18 cellular contexts compared by ENCODE assay signal in the genomic region with DNA sequence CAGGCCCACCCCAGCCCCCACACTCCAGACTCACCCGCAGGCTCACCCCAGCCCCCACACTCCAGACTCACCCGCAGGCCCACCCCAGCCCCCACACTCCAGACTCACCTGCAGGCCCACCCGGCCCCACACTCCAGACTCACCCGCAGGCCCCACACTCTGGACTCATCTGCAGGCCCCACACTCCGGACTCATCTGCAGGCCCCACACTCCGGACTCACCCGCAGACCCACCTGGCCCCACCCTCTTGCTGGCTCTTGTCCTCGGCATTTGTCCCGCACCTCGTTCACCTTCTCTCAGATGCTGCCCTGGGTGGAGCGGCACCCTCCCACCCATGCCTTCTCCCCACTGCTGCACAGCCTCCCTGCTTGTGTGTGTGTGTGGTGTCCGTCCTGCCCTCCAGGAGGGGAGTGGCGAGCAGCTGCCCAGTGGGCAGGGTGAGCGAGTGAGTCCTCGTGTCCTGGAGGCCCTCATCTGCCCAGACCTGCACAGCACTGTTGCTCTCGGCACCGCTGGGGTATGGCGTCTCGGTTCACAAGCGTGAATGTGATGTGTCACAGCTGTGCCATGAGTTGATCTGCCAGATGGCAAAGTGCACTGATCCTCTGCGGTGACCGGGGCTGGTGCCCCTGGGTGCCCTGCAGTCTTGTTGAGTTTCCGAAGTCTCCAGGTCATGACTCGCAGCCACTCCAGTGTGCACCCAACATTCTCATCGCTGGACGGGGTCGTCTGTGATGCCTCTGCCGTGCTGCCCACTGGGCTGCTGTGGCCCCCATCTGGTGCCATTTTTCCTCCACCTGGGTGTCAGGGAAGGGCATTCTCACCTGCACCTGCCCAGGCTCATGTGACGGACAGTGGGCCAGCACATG. TPM values are rescaled to one million over a fixed set of nuclear protein-coding genes. Genes with fewer than 3 reads are reported as not detected.
A peak's percentile ranks its signal among the peaks of the same experiment; 100 is the strongest.
DNase-seq lines count a peak whose midpoint lies in the region; ATAC-seq and TF ChIP-seq lines count a peak whose summit lies in the region.
"Had no signal": no experiment of that assay in that cellular context is flagged by ENCODE, and none has a peak within 500 bp of the region (broad histone marks: within the 10 kb centered on the region; RNA-seq: fewer than 3 reads in every experiment).

No MANE protein-coding gene starts in this region.

- H2BK120ac ChIP-seq in IMR-90 (ENCODE audit: low read depth, low read length) (no peak overlapping the region), trophoblast cell (ENCODE audit: insufficient read depth, low read length, poor library complexity) (no peak overlapping the region)

- H3K9me3 ChIP-seq in left ventricle myocardium inferior (replicated peaks) (no peaks in the 10 kb centered on the region), IMR-90 (ENCODE audit: control insufficient read depth, insufficient read depth, low read length) (no peaks in the 10 kb centered on the region), right cardiac atrium (ENCODE audit: control insufficient read depth, low read length) (no peaks in the 10 kb centered on the region), trophoblast cell (ENCODE audit: insufficient read depth, low read depth, low read length) (no peaks in the 10 kb centered on the region)
- H3K9me3 ChIP-seq: A549 had no signal

- H3K4me2 ChIP-seq in IMR-90 (ENCODE audit: low read depth, low read length), result no peak overlapping the region
- no peak overlapping the region for H3K4me2 ChIP-seq in trophoblast cell (ENCODE audit: low read length)
- H3K4me2 ChIP-seq: A549, GM23338 had no signal

- 89% methylated on average over 11 of the region's 29 CpGs; no CpG with 5 or more reads in 1 of the 2 experiments for WGBS in IMR-90 (ENCODE audit: extremely low coverage in 2 of 2, insufficient read length in 1 of 2), 2 experiments
- WGBS in right cardiac atrium, result 93% methylated on average over 29 of the region's 29 CpGs
- WGBS in trophoblast cell (ENCODE audit: extremely low coverage, insufficient coverage, insufficient read length), result no CpG with 5 or more reads among the region's 29 CpGs

- H2BK20ac ChIP-seq in IMR-90 (ENCODE audit: low read depth, low read length), result no peak overlapping the region

- H3K23ac ChIP-seq in IMR-90 (ENCODE audit: low read depth, low read length) (no peak overlapping the region), trophoblast cell (ENCODE audit: low read length) (no peak overlapping the region)

- H3K79me2 ChIP-seq in trophoblast cell (ENCODE audit: control insufficient read depth, insufficient read depth, low read length, poor library complexity), result no peaks in the 10 kb centered on the region

- H3K18ac ChIP-seq in IMR-90 (ENCODE audit: low read depth, low read length) (no peak overlapping the region), trophoblast cell (ENCODE audit: low read length) (no peak overlapping the region)

- H3K27me3 ChIP-seq in left ventricle myocardium inferior (ENCODE audit: low read depth) (no peaks in the 10 kb centered on the region), IMR-90 (ENCODE audit: control insufficient read depth, insufficient read depth, low read length) (no peaks in the 10 kb centered on the region), right cardiac atrium (ENCODE audit: control insufficient read depth, insufficient read depth) (no peaks in the 10 kb centered on the region), trophoblast cell (ENCODE audit: insufficient read depth, low read length) (no peaks in the 10 kb centered on the region)

- DNase-seq in Right ventricle myocardium inferior (ENCODE audit: missing footprints) (peak; percentile 44), left ventricle myocardium inferior (no peak), IMR-90 (no peak), right cardiac atrium (peak in 2 of 3 donors; percentile 7 to 16), trophoblast cell (no peak), hypothalamus (lab: John Stamatoyannopoulos, UW) (no peak), amniotic stem cell (lab: John Stamatoyannopoulos, UW) (no peak)
- no peak for DNase-seq in stimulated activated CD4-positive, alpha-beta T cell treated with anti-CD3 and anti-CD28 coated beads, Interleukin-4, amount 100 ng/mL, for 24 hours
- DNase-seq: Karpas-422, NCI-H1048, NCI-H1436, NCI-H1930, NCI-H226, NCI-H524 treated with DMSO at 0.1 percent for 48 hours, PC-3, RPMI8226 had no signal

- H3K9me1 ChIP-seq in IMR-90 (ENCODE audit: insufficient read depth, low read length), result peaks cover 7% of the 10 kb centered on the region; the same call in 1 of the 2 replicates

- peaks cover 8% of the 10 kb centered on the region for H3K4me1 ChIP-seq in left ventricle myocardium inferior
- H3K4me1 ChIP-seq in IMR-90 (ENCODE audit: control insufficient read depth, insufficient read depth, low read length), result no peaks in the 10 kb centered on the region
- H3K4me1 ChIP-seq in right cardiac atrium (ENCODE audit: control insufficient read depth, insufficient read depth, low read length), result no peaks in the 10 kb centered on the region
- H3K4me1 ChIP-seq in trophoblast cell (ENCODE audit: control insufficient read depth in 1 of 2, insufficient read depth in 2 of 2, low read length in 2 of 2), result no peaks in the 10 kb centered on the region
- H3K4me1 ChIP-seq: A549 had no signal

- CTCF ChIA-PET in IMR-90 (lab: Yijun Ruan, JAX), result no interaction called here

- no peak overlapping the region for H3K9ac ChIP-seq in IMR-90 (ENCODE audit: low read depth, low read length)
- no peak overlapping the region for H3K9ac ChIP-seq in trophoblast cell (ENCODE audit: low read length)

- no peak overlapping the region for H4K12ac ChIP-seq in trophoblast cell (ENCODE audit: low read depth, low read length)

- H2AFZ ChIP-seq in IMR-90 (replicated peaks; ENCODE audit: low read length, poor library complexity) (peak overlapping the region; percentile 43), trophoblast cell (ENCODE audit: insufficient read depth, low read length, poor library complexity) (no peak overlapping the region)
- H2AFZ ChIP-seq: GM23338 had no signal

- H3K56ac ChIP-seq in IMR-90 (ENCODE audit: extremely low read depth, insufficient read depth, low read length), result no peak overlapping the region

- ATAC-seq in Right ventricle myocardium inferior, result peak; percentile 5
- no peak for ATAC-seq in IMR-90 (ENCODE audit: low read depth)
- peak in 1 of 2 donors; percentile 17 for ATAC-seq in right cardiac atrium
- ATAC-seq: A549, PC-3 had no signal

- H3K4ac ChIP-seq in IMR-90 (ENCODE audit: low read depth, low read length) (no peak overlapping the region), trophoblast cell (ENCODE audit: low read depth, low read length) (no peak overlapping the region)

- TF ChIP-seq RAD21 in IMR-90 (IDR thresholded peaks at IDR 0.05; ENCODE audit: low read length), result no peak

- TF ChIP-seq CTCF in left ventricle myocardium inferior (IDR thresholded peaks at IDR 0.05; ENCODE audit: borderline replicate concordance) (no peak), IMR-90 (conservative IDR thresholded peaks at IDR 0.05; ENCODE audit: low read depth, low read length) (no peak)

- H3K79me1 ChIP-seq in IMR-90 (ENCODE audit: low read depth in 1 of 2, low read length in 2 of 2) (peaks cover 22 to 63% of the 10 kb centered on the region in 2 experiments), trophoblast cell (ENCODE audit: low read length) (no peaks in the 10 kb centered on the region)

- H2BK12ac ChIP-seq in trophoblast cell (ENCODE audit: low read length), result no peak overlapping the region

- no peak overlapping the region for H3K4me3 ChIP-seq in left ventricle myocardium inferior
- H3K4me3 ChIP-seq in IMR-90 (ENCODE audit: insufficient read depth, low read depth, low read length), result no peak overlapping the region
- no peak overlapping the region for H3K4me3 ChIP-seq in right cardiac atrium (ENCODE audit: low read length)
- peak overlapping the region; percentile 14 for H3K4me3 ChIP-seq in trophoblast cell (ENCODE audit: low read depth, low read length)
- H3K4me3 ChIP-seq: A549, GM23338 had no signal

- H4K8ac ChIP-seq in IMR-90 (ENCODE audit: low read depth in 2 of 2, low read length in 2 of 2) (no peak overlapping the region), trophoblast cell (ENCODE audit: low read depth, low read length) (no peak overlapping the region)

- H2BK5ac ChIP-seq in IMR-90 (ENCODE audit: low read depth, low read length, poor library complexity, severe bottlenecking) (no peak overlapping the region), trophoblast cell (ENCODE audit: low read depth, low read length, poor library complexity) (no peak overlapping the region)

- POLR2A ChIA-PET in IMR-90 (lab: Charles Lee; ENCODE audit: unreplicated experiment), result no interaction called here

- H3K36me3 ChIP-seq in left ventricle myocardium inferior, result peaks cover 79% of the 10 kb centered on the region
- peaks cover 57% of the 10 kb centered on the region for H3K36me3 ChIP-seq in IMR-90 (ENCODE audit: control insufficient read depth, insufficient read depth, low read length)
- peaks cover 67 to 69% of the 10 kb centered on the region in 2 experiments for H3K36me3 ChIP-seq in trophoblast cell (ENCODE audit: control insufficient read depth in 1 of 2, insufficient read depth in 2 of 2, low read length in 2 of 2)

- H4K91ac ChIP-seq in IMR-90 (ENCODE audit: insufficient read depth, low read depth, low read length), result no peak overlapping the region
- no peak overlapping the region for H4K91ac ChIP-seq in trophoblast cell (ENCODE audit: low read depth, low read length)

- H3K14ac ChIP-seq in IMR-90 (replicated peaks; ENCODE audit: low read depth, low read length) (no peak overlapping the region), trophoblast cell (ENCODE audit: low read length) (no peak overlapping the region)

- H3K27ac ChIP-seq in left ventricle myocardium inferior (replicated peaks) (no peak overlapping the region), IMR-90 (ENCODE audit: insufficient read depth, low read length) (no peak overlapping the region), right cardiac atrium (ENCODE audit: low read length) (no peak overlapping the region), trophoblast cell (ENCODE audit: low read depth, low read length) (no peak overlapping the region)
- H3K27ac ChIP-seq: A549 had no signal

- H2BK15ac ChIP-seq in IMR-90 (ENCODE audit: low read depth, low read length), result no peak overlapping the region

- H2AK9ac ChIP-seq in IMR-90 (replicated peaks; ENCODE audit: low read depth, low read length, poor library complexity), result no peak overlapping the region

- dilution Hi-C loops in IMR-90 (cut with HindIII; ENCODE audit: low sequenced_read_pairs, unreplicated experiment), result no loop called here

- H2AK5ac ChIP-seq in IMR-90 (ENCODE audit: low read depth, low read length), result no peak overlapping the region
- H2AK5ac ChIP-seq in trophoblast cell (ENCODE audit: low read length), result no peak overlapping the region

- intact Hi-C loops in Right ventricle myocardium inferior (cut with DNase I), result no loop called here
- intact Hi-C loops in left ventricle myocardium inferior (cut with micrococcal nuclease), result no loop called here
- intact Hi-C loops in IMR-90 (cut with micrococcal nuclease), result no loop called here
- intact Hi-C loops in right cardiac atrium (cut with DNase I), result no loop called here

- no TSS peak for BruUV-seq in IMR-90 (replicated peaks; lab: Mats Ljungman, UMichigan)

- peaks cover 8% of the 10 kb centered on the region for H4K20me1 ChIP-seq in IMR-90 (ENCODE audit: insufficient read depth, low read length)

- in situ Hi-C loops in IMR-90 (cut with MboI; ENCODE audit: low sequenced_read_pairs), result no loop called here

- no peak overlapping the region for H4K5ac ChIP-seq in IMR-90 (ENCODE audit: low read depth, low read length)

- TF ChIP-seq POLR2A in IMR-90 (IDR thresholded peaks at IDR 0.05; ENCODE audit: low read depth, low read length), result no peak

RNA-seq across cellular contexts. Expression of a gene that starts 27.7 kb away (rescaled TPM):
- total RNA-seq in Right ventricle myocardium inferior (50.4 TPM), left ventricle myocardium inferior (49.5 TPM), IMR-90 (2012; rRNA removed) (61.5 and 77.2 TPM in 2 replicates), right cardiac atrium (10 to 100 TPM; 51.6 to 61.8 (median 59.2) TPM)
- polyA plus RNA-seq in IMR-90 (2012; rRNA removed) (108 and 120 TPM in 2 replicates), right cardiac atrium (53.4 TPM)
- polyA plus RNA-seq in IMR-90 (2012; cell fraction: cytosol; rRNA removed), result 108 and 119 TPM in 2 replicates
- polyA plus RNA-seq in IMR-90 (2012; cell fraction: nucleus; rRNA removed; ENCODE audit: low replicate concordance), result 179 and 309 TPM in 2 replicates
- 58.8 and 59.3 TPM in 2 replicates for polyA plus RNA-seq in trophoblast cell (2013)

RNA-seq across cellular contexts. Expression of a gene that starts 29.6 kb away (rescaled TPM):
- total RNA-seq in Right ventricle myocardium inferior (6.5 TPM), left ventricle myocardium inferior (5.9 TPM), IMR-90 (2012; rRNA removed) (1.4 TPM in 2 replicates), right cardiac atrium (1 to 10 TPM; 7.7 to 8.8 (median 8.5) TPM)
- polyA plus RNA-seq in IMR-90 (2012; rRNA removed) (8.4 and 9.4 TPM in 2 replicates), right cardiac atrium (5.0 TPM)
- 5.7 and 5.9 TPM in 2 replicates for polyA plus RNA-seq in IMR-90 (2012; cell fraction: cytosol; rRNA removed)
- polyA plus RNA-seq in IMR-90 (2012; cell fraction: nucleus; rRNA removed; ENCODE audit: low replicate concordance), result 63.0 and 126 TPM in 2 replicates
- polyA plus RNA-seq in trophoblast cell (2013), result 8.1 and 8.5 TPM in 2 replicates

Comparison
In these comparisons a context has a peak if more than half of its experiments do, and no peak if none do; other contexts are left out.
1. DNase-seq: peak in Right ventricle myocardium inferior (single experiment) and right cardiac atrium (2 of 3); none in left ventricle myocardium inferior (single experiment), IMR-90 (single experiment), trophoblast cell (0 of 2), hypothalamus (0 of 51), stimulated activated CD4-positive, alpha-beta T cell treated with anti-CD3 and anti-CD28 coated beads, Interleukin-4, amount 100 ng/mL, for 24 hours (single experiment) and amniotic stem cell (single experiment).